Comparison of ENCODE assay signal across 8 cellular contexts in genomic region chr3:58432905-58433304, GRCh38.
DNase-seq lines count a peak whose midpoint lies in the region; ATAC-seq and TF ChIP-seq lines count a peak whose summit lies in the region.

No MANE protein-coding gene starts in this region.

- peaks cover 13% of the 10 kb centered on the region; the same call in 1 of the 2 replicates for H3F3A ChIP-seq in SU-DHL-6 (ENCODE audit: insufficient read depth)

- H3K9me3 ChIP-seq in SU-DHL-6 (ENCODE audit: insufficient read depth, low read length), result no peaks in the 10 kb centered on the region

- TF ChIP-seq CTCF in GM12865 (IDR thresholded peaks at IDR 0.05; ENCODE audit: insufficient read depth, low read depth, low read length, missing control alignments), result no peak
- TF ChIP-seq CTCF in SU-DHL-6 (IDR thresholded peaks at IDR 0.05; ENCODE audit: insufficient read depth, low read length, poor library complexity, severe bottlenecking), result no peak
- no peak for TF ChIP-seq CTCF in fibroblast of pulmonary artery (IDR thresholded peaks at IDR 0.05; ENCODE audit: low read length, missing control alignments)
- no peak for TF ChIP-seq CTCF in retinal pigment epithelial cell (conservative IDR thresholded peaks at IDR 0.05; ENCODE audit: low read depth, low read length)

- H3K4me3 ChIP-seq in GM12865 (ENCODE audit: low read depth, low read length), result peak overlapping the region; percentile 79
- peak overlapping the region; percentile 84 for H3K4me3 ChIP-seq in SU-DHL-6 (ENCODE audit: insufficient read depth, low read length, poor library complexity, severe bottlenecking)
- peak overlapping the region; percentile 86 for H3K4me3 ChIP-seq in fibroblast of pulmonary artery (replicated peaks; ENCODE audit: low read depth, low read length)
- peak overlapping the region; percentile 82 for H3K4me3 ChIP-seq in retinal pigment epithelial cell (ENCODE audit: low read length)

- no peaks in the 10 kb centered on the region for H4K20me1 ChIP-seq in SU-DHL-6 (ENCODE audit: low read depth, low read length)

- no peak overlapping the region for H2AFZ ChIP-seq in SU-DHL-6 (ENCODE audit: low read depth, low read length, severe bottlenecking)

- peak overlapping the region; percentile 47 for H3K27ac ChIP-seq in SU-DHL-6 (ENCODE audit: low read depth, low read length)

- no peak for DNase-seq in GM12865 (ENCODE audit: low read depth)
- no peak for DNase-seq in fibroblast of pulmonary artery (ENCODE audit: low read depth)
- no peak for DNase-seq in retinal pigment epithelial cell (ENCODE audit: low read depth)
- DNase-seq in midbrain (lab: John Stamatoyannopoulos, UW), result no peak
- DNase-seq in NCI-H187 (lab: John Stamatoyannopoulos, UW), result no peak

- H3K36me3 ChIP-seq in SU-DHL-6 (ENCODE audit: low read length), result peaks cover 14% of the 10 kb centered on the region; the same call in 1 of the 2 replicates

- H3K9ac ChIP-seq in SU-DHL-6 (ENCODE audit: low read length), result peak overlapping the region; percentile 67

- H3K9me2 ChIP-seq in SU-DHL-6 (replicated peaks; ENCODE audit: insufficient read depth, low read length), result no peaks in the 10 kb centered on the region

- peaks cover 7% of the 10 kb centered on the region for H3K79me2 ChIP-seq in SU-DHL-6 (ENCODE audit: insufficient read depth, low read length)

- H3K4me2 ChIP-seq in SU-DHL-6 (ENCODE audit: low read depth, low read length, poor library complexity, severe bottlenecking), result peak overlapping the region; percentile 98

- ATAC-seq in GM21447 (IDR thresholded peaks at IDR 0.05; ENCODE audit: unreplicated experiment) (no peak), GM19467 (IDR thresholded peaks at IDR 0.05; ENCODE audit: unreplicated experiment) (no peak)

- H3K27me3 ChIP-seq in SU-DHL-6 (ENCODE audit: low read length), result no peaks in the 10 kb centered on the region
